1 cellular context compared by ENCODE assay signal in genomic region chr6:43436577-43437282, GRCh38.
TF ChIP-seq lines count a peak whose summit lies in the region.

No MANE protein-coding gene starts in this region.

TF ChIP-seq in HEK293, 187 proteins besides CTCF, POLR2A, EP300 and RAD21 (continued from another document):
- TF ChIP-seq PRDM10 (tag by site-specific recombination; IDR thresholded peaks at IDR 0.05) (peak; percentile 72), PRDM1 (tag by site-specific recombination; IDR thresholded peaks at IDR 0.05) (peak; percentile 84)
